In the genomic region with DNA sequence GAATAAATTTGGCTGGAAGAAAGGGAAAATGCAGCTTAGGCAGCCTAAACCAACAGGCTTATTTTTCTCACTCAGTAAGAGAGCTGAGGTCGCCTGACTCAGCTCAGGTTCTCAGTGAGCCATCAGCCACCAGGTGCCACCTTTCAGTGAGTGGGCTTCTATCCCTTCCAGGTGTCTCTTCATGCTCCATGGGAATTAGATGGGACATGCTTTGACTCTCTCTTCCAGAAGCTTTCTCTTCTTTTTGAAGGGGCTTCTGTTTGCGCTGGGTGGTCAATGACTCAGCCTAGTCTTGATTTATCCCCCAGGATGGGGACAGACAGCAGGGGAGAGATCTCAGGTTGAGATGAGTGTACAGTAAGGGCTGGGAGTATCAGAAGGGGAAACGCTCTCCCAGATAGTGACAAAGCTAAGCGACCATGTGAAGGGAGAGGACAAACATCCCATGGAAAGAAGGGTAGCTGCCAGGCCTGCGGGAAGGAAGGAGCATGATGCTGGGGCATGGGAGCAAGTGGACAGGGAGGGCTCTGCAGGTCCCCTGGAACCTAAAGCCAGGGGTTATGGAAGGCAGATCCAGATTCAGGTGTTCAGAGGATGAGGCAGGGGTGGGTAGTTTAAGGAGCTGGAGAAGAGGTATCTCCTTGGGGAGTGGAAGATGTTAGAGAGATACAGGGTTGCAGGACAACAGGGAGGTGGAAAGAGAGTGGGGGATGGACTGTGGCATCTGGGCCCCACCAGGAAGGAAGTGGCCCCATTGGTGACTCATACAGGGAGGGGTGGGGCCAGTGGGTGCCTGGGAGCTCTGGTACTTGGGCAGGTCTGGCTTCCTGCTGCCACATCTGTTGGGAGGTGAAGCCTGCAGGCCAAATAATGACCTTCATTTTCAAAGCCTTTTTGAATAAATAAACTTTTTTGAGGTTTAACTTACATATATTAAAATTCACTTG, we compare ENCODE assay signal across 1 cellular context.
TF ChIP-seq lines count a peak whose summit lies in the region.

No MANE protein-coding gene starts in this region.

TF ChIP-seq in HCT116, 20 proteins besides CTCF, POLR2A, EP300 and RAD21 (continued from another document):
- TF ChIP-seq, protein P1, sequence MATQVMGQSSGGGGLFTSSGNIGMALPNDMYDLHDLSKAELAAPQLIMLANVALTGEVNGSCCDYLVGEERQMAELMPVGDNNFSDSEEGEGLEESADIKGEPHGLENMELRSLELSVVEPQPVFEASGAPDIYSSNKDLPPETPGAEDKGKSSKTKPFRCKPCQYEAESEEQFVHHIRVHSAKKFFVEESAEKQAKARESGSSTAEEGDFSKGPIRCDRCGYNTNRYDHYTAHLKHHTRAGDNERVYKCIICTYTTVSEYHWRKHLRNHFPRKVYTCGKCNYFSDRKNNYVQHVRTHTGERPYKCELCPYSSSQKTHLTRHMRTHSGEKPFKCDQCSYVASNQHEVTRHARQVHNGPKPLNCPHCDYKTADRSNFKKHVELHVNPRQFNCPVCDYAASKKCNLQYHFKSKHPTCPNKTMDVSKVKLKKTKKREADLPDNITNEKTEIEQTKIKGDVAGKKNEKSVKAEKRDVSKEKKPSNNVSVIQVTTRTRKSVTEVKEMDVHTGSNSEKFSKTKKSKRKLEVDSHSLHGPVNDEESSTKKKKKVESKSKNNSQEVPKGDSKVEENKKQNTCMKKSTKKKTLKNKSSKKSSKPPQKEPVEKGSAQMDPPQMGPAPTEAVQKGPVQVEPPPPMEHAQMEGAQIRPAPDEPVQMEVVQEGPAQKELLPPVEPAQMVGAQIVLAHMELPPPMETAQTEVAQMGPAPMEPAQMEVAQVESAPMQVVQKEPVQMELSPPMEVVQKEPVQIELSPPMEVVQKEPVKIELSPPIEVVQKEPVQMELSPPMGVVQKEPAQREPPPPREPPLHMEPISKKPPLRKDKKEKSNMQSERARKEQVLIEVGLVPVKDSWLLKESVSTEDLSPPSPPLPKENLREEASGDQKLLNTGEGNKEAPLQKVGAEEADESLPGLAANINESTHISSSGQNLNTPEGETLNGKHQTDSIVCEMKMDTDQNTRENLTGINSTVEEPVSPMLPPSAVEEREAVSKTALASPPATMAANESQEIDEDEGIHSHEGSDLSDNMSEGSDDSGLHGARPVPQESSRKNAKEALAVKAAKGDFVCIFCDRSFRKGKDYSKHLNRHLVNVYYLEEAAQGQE (IDR thresholded peaks at IDR 0.05; ENCODE audit: low read depth), result no peak
- TF ChIP-seq JUND (IDR thresholded peaks at IDR 0.05) (peak; percentile 97), EGR1 (IDR thresholded peaks at IDR 0.05; ENCODE audit: low read depth) (peak; percentile 31; the same call in 1 of the 2 replicates), SIN3A (IDR thresholded peaks at IDR 0.05; ENCODE audit: low read depth) (no peak), SP1 (IDR thresholded peaks at IDR 0.05; ENCODE audit: low read depth) (peak; percentile 94), EZH2phosphoT487 (IDR thresholded peaks at IDR 0.05; ENCODE audit: borderline replicate concordance) (no peak)
- TF ChIP-seq, protein P2, sequence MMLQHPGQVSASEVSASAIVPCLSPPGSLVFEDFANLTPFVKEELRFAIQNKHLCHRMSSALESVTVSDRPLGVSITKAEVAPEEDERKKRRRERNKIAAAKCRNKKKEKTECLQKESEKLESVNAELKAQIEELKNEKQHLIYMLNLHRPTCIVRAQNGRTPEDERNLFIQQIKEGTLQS (IDR thresholded peaks at IDR 0.05), result no peak
